In genomic region chr13:108214511-108215383, GRCh38 we compare ENCODE assay signal across 7 cellular contexts. TPM values are rescaled to one million over a fixed set of nuclear protein-coding genes. Genes with fewer than 3 reads are reported as not detected.
DNase-seq lines count a peak whose midpoint lies in the region; ATAC-seq and TF ChIP-seq lines count a peak whose summit lies in the region.

No MANE protein-coding gene starts in this region.

- H4K20me1 ChIP-seq in OCI-LY7 (ENCODE audit: insufficient read depth, low read length) = peaks cover 6% of the 10 kb centered on the region

- peaks cover 42% of the 10 kb centered on the region for H3K36me3 Mint-ChIP-seq in effector memory CD8-positive, alpha-beta T cell (ENCODE audit: insufficient read depth)

- H3K36me3 ChIP-seq in H7 (replicated peaks; ENCODE audit: control insufficient read depth, insufficient read depth, low read length) (peaks cover 3% of the 10 kb centered on the region; the same call in 1 of the 2 replicates), OCI-LY7 (ENCODE audit: insufficient read depth, low read length) (peaks cover 14% of the 10 kb centered on the region), muscle layer of duodenum (ENCODE audit: control insufficient read depth in 1 of 2, insufficient read depth in 2 of 2, low read length in 2 of 2) (peaks cover 12 to 14% of the 10 kb centered on the region in 2 donors)

- POLR2A ChIA-PET in OCI-LY7 (lab: Charles Lee) = interaction anchor here (1.2 kb wide), 1 partner anchor 8 kb away, joined by 3 read pairs; no protein-coding TSS in a partner anchor

- H3K79me2 ChIP-seq in OCI-LY7 (ENCODE audit: insufficient read depth, low read depth, low read length) = peaks cover 26% of the 10 kb centered on the region; the same call in 1 of the 2 replicates

- H3K27ac ChIP-seq in OCI-LY7 (ENCODE audit: low read depth, low read length, poor library complexity, severe bottlenecking) (peak overlapping the region; percentile 87), muscle layer of duodenum (ENCODE audit: low read length) (no peak overlapping the region)

- H3K27me3 ChIP-seq in H7 (ENCODE audit: control insufficient read depth, insufficient read depth, low read length) (0 out of 2 replicates have a peak, but pooled peaks cover 1% of the 10 kb centered on the region), muscle layer of duodenum (ENCODE audit: low read depth, low read length) (no peaks in the 10 kb centered on the region)

- CTCF ChIA-PET in OCI-LY7 (lab: Charles Lee; ENCODE audit: unreplicated experiment) = interaction anchor here (0.6 to 1.2 kb wide), 3 partner anchors 19 to 58 kb away, joined by 3 read pairs; no protein-coding TSS in a partner anchor

- H3K9me3 ChIP-seq in OCI-LY7 (ENCODE audit: low read length) (no peaks in the 10 kb centered on the region), muscle layer of duodenum (ENCODE audit: control insufficient read depth in 1 of 2, low read length in 2 of 2) (no peaks in the 10 kb centered on the region)

- no TSS peak for BruUV-seq in OCI-LY7 (replicated peaks; lab: Mats Ljungman, UMichigan)

- H3K4me3 ChIP-seq in H7 (ENCODE audit: insufficient read depth, low read depth, low read length) (peak overlapping the region; percentile 50), OCI-LY7 (ENCODE audit: low read depth, low read length, poor library complexity, severe bottlenecking) (peak overlapping the region; percentile 74), muscle layer of duodenum (ENCODE audit: low read depth in 1 of 2, low read length in 2 of 2) (peak overlapping the region; percentile 50)

- H3K9me3 Mint-ChIP-seq in effector memory CD8-positive, alpha-beta T cell = peaks cover 0 to 2% of the 10 kb centered on the region in 2 donors

- peak overlapping the region; percentile 99 for H3K4me3 Mint-ChIP-seq in effector memory CD8-positive, alpha-beta T cell

- no peaks in the 10 kb centered on the region for H3K9me2 ChIP-seq in OCI-LY7 (ENCODE audit: insufficient read depth, low read length)

- H2AFZ ChIP-seq in OCI-LY7 (ENCODE audit: low read length) = no peak overlapping the region

- no peaks in the 10 kb centered on the region for H3K27me3 Mint-ChIP-seq in effector memory CD8-positive, alpha-beta T cell

- H3K4me2 ChIP-seq in OCI-LY7 (ENCODE audit: low read length) = peak overlapping the region; percentile 97

- ATAC-seq in effector memory CD8-positive, alpha-beta T cell (replicated peaks) = peak; percentile 0
- no peak for ATAC-seq in GM19351 (IDR thresholded peaks at IDR 0.05; ENCODE audit: unreplicated experiment)

- peak overlapping the region; percentile 69 to 82 for H3K27ac Mint-ChIP-seq in effector memory CD8-positive, alpha-beta T cell

- intact Hi-C loops in OCI-LY7 (cut with micrococcal nuclease; ENCODE audit: unreplicated experiment) = loop anchor here (5.0 to 10.0 kb wide), 2 partner anchors 37 to 950 kb away; no protein-coding TSS in a partner anchor

- H3K4me1 Mint-ChIP-seq in effector memory CD8-positive, alpha-beta T cell (ENCODE audit: low read depth in 2 of 2) = peaks cover 15 to 40% of the 10 kb centered on the region in 2 donors

- peaks cover 42% of the 10 kb centered on the region for H3K4me1 ChIP-seq in OCI-LY7 (ENCODE audit: insufficient read depth, low read length, poor library complexity, severe bottlenecking)
- peaks cover 10 to 31% of the 10 kb centered on the region in 2 donors for H3K4me1 ChIP-seq in muscle layer of duodenum (ENCODE audit: control insufficient read depth in 1 of 2, insufficient read depth in 2 of 2, low read length in 2 of 2)

- DNase-seq in H7 (peak; percentile 59), OCI-LY7 (ENCODE audit: low spot score) (peak; percentile 44), putamen (ENCODE audit: low spot score) (no peak), A172 (ENCODE audit: low spot score) (no peak)
- no peak for DNase-seq in effector memory CD8-positive, alpha-beta T cell

- no peak for TF ChIP-seq CTCF in OCI-LY7 (conservative IDR thresholded peaks at IDR 0.05; ENCODE audit: low read length)

RNA-seq across cellular contexts. Expression of gene LIG4, which starts 0.6 kb away (rescaled TPM):
- total RNA-seq in H7 (2014; rRNA removed; shearing (Covaris generic)) = 3.7 and 4.9 TPM in 2 replicates
- total RNA-seq in OCI-LY7 (2014; rRNA removed; shearing (Covaris generic)) = 10.1 and 11.0 TPM in 2 replicates
- total RNA-seq in OCI-LY7 (2022) = 15.1 and 22.7 TPM in 2 replicates
- total RNA-seq in A172 (2014; rRNA removed; shearing (Covaris generic)) = 21.1 and 21.7 TPM in 2 replicates

RNA-seq across cellular contexts. Expression of gene ABHD13, which starts 3.4 kb away (rescaled TPM):
- total RNA-seq in H7 (2014; rRNA removed; shearing (Covaris generic)) = 4.1 and 4.6 TPM in 2 replicates
- total RNA-seq in OCI-LY7 (2014; rRNA removed; shearing (Covaris generic)) = 1.4 and 2.1 TPM in 2 replicates
- total RNA-seq in OCI-LY7 (2022) = 3.2 and 3.3 TPM in 2 replicates
- 13.8 TPM in 2 replicates for total RNA-seq in A172 (2014; rRNA removed; shearing (Covaris generic))

RNA-seq across cellular contexts. Expression of gene TNFSF13B, which starts 54.8 kb away (rescaled TPM):
- total RNA-seq in H7 (2014; rRNA removed; shearing (Covaris generic)) = 0.33 and 1.9 TPM in 2 replicates
- 0.41 TPM in 1 of 2 replicates, not detected in the other for total RNA-seq in OCI-LY7 (2014; rRNA removed; shearing (Covaris generic))
- not detected in 2 replicates for total RNA-seq in OCI-LY7 (2022)
- not detected in 2 replicates for total RNA-seq in A172 (2014; rRNA removed; shearing (Covaris generic))

Comparison
In these comparisons a context has a peak if more than half of its experiments do, and no peak if none do; other contexts are left out.
1. DNase-seq: peak in H7 (single experiment) and OCI-LY7 (single experiment); none in effector memory CD8-positive, alpha-beta T cell (0 of 3), putamen (single experiment) and A172 (single experiment).
2. Peak in every context shown above with its lines, with median percentiles within 50 percentile points of each other: H3K4me3 ChIP-seq.